Comparison of ENCODE assay signal across 12 cellular contexts in genomic region chr2:83817511-83817910, GRCh38.
DNase-seq lines count a peak whose midpoint lies in the region; ATAC-seq, FAIRE-seq and TF ChIP-seq lines count a peak whose summit lies in the region.
"Had no signal": no experiment of that assay in that cellular context is flagged by ENCODE, and none has a peak within 500 bp of the region (broad histone marks: within the 10 kb centered on the region; RNA-seq: fewer than 3 reads in every experiment).

No MANE protein-coding gene starts in this region.

- H3K4me3 ChIP-seq in iPS-18a (ENCODE audit: low read length) (no peak overlapping the region), H7 (ENCODE audit: insufficient read depth, low read depth, low read length) (no peak overlapping the region)
- H3K4me3 ChIP-seq: ascending aorta, gastroesophageal sphincter had no signal

- no peaks in the 10 kb centered on the region for H3K9me3 ChIP-seq in iPS-18a (ENCODE audit: control insufficient read depth, low read depth, low read length)
- H3K9me3 ChIP-seq: ascending aorta, gastroesophageal sphincter had no signal

- H3K27ac ChIP-seq in iPS-18a (ENCODE audit: low read length): no peak overlapping the region
- H3K27ac ChIP-seq: ascending aorta, gastroesophageal sphincter had no signal

- FAIRE-seq in D721Med (lab: Jason Lieb, UNC): no peak

- H3K9ac ChIP-seq in iPS-18a (ENCODE audit: low read length): peak overlapping the region; percentile 7

- peak; percentile 32 for TF ChIP-seq CTCF in D721Med (IDR thresholded peaks at IDR 0.05; ENCODE audit: insufficient read depth, missing control alignments)

- TF ChIP-seq POLR2A in GM18505 (IDR thresholded peaks at IDR 0.05; ENCODE audit: borderline replicate concordance, extremely low read depth, insufficient read depth, insufficient read length): no peak

- no peaks in the 10 kb centered on the region for H3K4me1 ChIP-seq in iPS-18a (ENCODE audit: control insufficient read depth, low read depth, low read length)
- H3K4me1 ChIP-seq: ascending aorta, gastroesophageal sphincter had no signal

- H3K27me3 ChIP-seq in iPS-18a (ENCODE audit: control insufficient read depth, insufficient read depth, low read length) (no peaks in the 10 kb centered on the region), H7 (ENCODE audit: control insufficient read depth, insufficient read depth, low read length) (no peaks in the 10 kb centered on the region)
- H3K27me3 ChIP-seq: ascending aorta, gastroesophageal sphincter had no signal

- H3K36me3 ChIP-seq in iPS-18a (ENCODE audit: control insufficient read depth, low read depth, low read length) (no peaks in the 10 kb centered on the region), H7 (replicated peaks; ENCODE audit: control insufficient read depth, insufficient read depth, low read length) (no peaks in the 10 kb centered on the region)
- H3K36me3 ChIP-seq: ascending aorta, gastroesophageal sphincter had no signal

- DNase-seq in D721Med (ENCODE audit: insufficient read length, low spot score): no peak
- DNase-seq in HT-29 (ENCODE audit: low spot score): peak; percentile 28
- DNase-seq in SW480 (ENCODE audit: low spot score): peak; percentile 16
- no peak for DNase-seq in NCI-H1436 treated with DMSO at 0.1 percent for 48 hours (lab: John Stamatoyannopoulos, UW)
- no peak for DNase-seq in H7
- DNase-seq: activated CD8-positive, alpha-beta memory T cell treated with anti-CD3 and anti-CD28 coated beads, Interleukin-2, amount 50 U/mL, for 4 hours; T-cell had no signal

- ATAC-seq in HG02885 (IDR thresholded peaks at IDR 0.05; ENCODE audit: poor library complexity, unreplicated experiment) (no peak), GM18505 (IDR thresholded peaks at IDR 0.05; ENCODE audit: unreplicated experiment) (no peak)
- ATAC-seq: gastroesophageal sphincter, T-cell had no signal

Comparison
In these comparisons a context has a peak if more than half of its experiments do, and no peak if none do; other contexts are left out.
1. DNase-seq: peak in HT-29 (single experiment) and SW480 (single experiment); none in D721Med (single experiment), NCI-H1436 treated with DMSO at 0.1 percent for 48 hours (single experiment) and H7 (single experiment).